9 cellular contexts compared by ENCODE assay signal in genomic region chrX:131424895-131425294, GRCh38.
"Had no signal": no experiment of that assay in that cellular context is flagged by ENCODE, and none has a peak within 500 bp of the region (broad histone marks: within the 10 kb centered on the region; RNA-seq: fewer than 3 reads in every experiment).

No MANE protein-coding gene starts in this region.

- H3K27ac ChIP-seq: GM23248, KMS-11 had no signal

- H3K27ac Mint-ChIP-seq: H9 had no signal

- FAIRE-seq: H54, HTR-8/SVneo had no signal

- H3K4me3 ChIP-seq: GM23248 had no signal

- H3K9me3 Mint-ChIP-seq: H9 had no signal

- H2AFZ ChIP-seq: GM23248 had no signal

- H3K9ac ChIP-seq: GM23248, KMS-11 had no signal

- H3K4me3 Mint-ChIP-seq: H9 had no signal

- DNase-seq: GM23248, GOT3, H9, HCEC 1CT, Karpas-422, KBM-7 had no signal

- H3K4me2 ChIP-seq: KMS-11 had no signal
